ENCODE assay signal across 19 cellular contexts in genomic region chrX:43562372-43562771, GRCh38.
"Had no signal": no experiment of that assay in that cellular context is flagged by ENCODE, and none has a peak within 500 bp of the region (broad histone marks: within the 10 kb centered on the region; RNA-seq: fewer than 3 reads in every experiment).

No MANE protein-coding gene starts in this region.

- H3K27ac ChIP-seq: epithelial cell of prostate, esophagus muscularis mucosa, heart left ventricle, neutrophil, skin epidermis, thyroid gland, upper lobe of left lung, vagina had no signal

- ATAC-seq: heart left ventricle; mucosa of descending colon; naive thymus-derived CD8-positive, alpha-beta T cell; sciatic nerve had no signal

- H3K4me3 Mint-ChIP-seq: naive thymus-derived CD8-positive, alpha-beta T cell had no signal

- H3K36me3 ChIP-seq: esophagus muscularis mucosa, heart left ventricle, neutrophil, thyroid gland, upper lobe of left lung, vagina had no signal

- H3K4me3 ChIP-seq: esophagus muscularis mucosa, heart left ventricle, mucosa of descending colon, skin epidermis, thyroid gland, upper lobe of left lung, vagina had no signal

- H3K4me1 ChIP-seq: thyroid gland, vagina had no signal

- H3K9me3 Mint-ChIP-seq: naive thymus-derived CD8-positive, alpha-beta T cell had no signal

- DNase-seq: effector memory CD4-positive, alpha-beta T cell; foreskin melanocyte; heart left ventricle; hippocampal formation; kidney glomerular epithelial cell; mucosa of descending colon; naive thymus-derived CD8-positive, alpha-beta T cell; posterior cingulate gyrus; stimulated activated CD4-positive, alpha-beta T cell treated with anti-CD3 and anti-CD28 coated beads, Interleukin-2, amount 100 ng/mL, for 24 hours; stimulated activated CD4-positive, alpha-beta T cell treated with anti-CD3 and anti-CD28 coated beads, Interleukin-4, amount 100 ng/mL, for 4 hours; stimulated activated naive CD4-positive, alpha-beta T cell; thyroid gland; upper lobe of left lung had no signal

- H3K9me3 ChIP-seq: esophagus muscularis mucosa, heart left ventricle, mucosa of descending colon, neutrophil, thyroid gland, upper lobe of left lung, vagina had no signal

- H3K27me3 ChIP-seq: esophagus muscularis mucosa, heart left ventricle, neutrophil, thyroid gland, upper lobe of left lung had no signal

- H3K36me3 Mint-ChIP-seq: naive thymus-derived CD8-positive, alpha-beta T cell had no signal
